ENCODE assay signal across 12 cellular contexts in genomic region chr2:28354920-28355520, GRCh38. TPM values are rescaled to one million over a fixed set of nuclear protein-coding genes. Genes with fewer than 3 reads are reported as not detected.
A peak's percentile ranks its signal among the peaks of the same experiment; 100 is the strongest.
DNase-seq lines count a peak whose midpoint lies in the region; ATAC-seq and TF ChIP-seq lines count a peak whose summit lies in the region.
"Had no signal": no experiment of that assay in that cellular context is flagged by ENCODE, and none has a peak within 500 bp of the region (broad histone marks: within the 10 kb centered on the region; RNA-seq: fewer than 3 reads in every experiment).

No MANE protein-coding gene starts in this region.

- H3K27me3 Mint-ChIP-seq in activated naive CD8-positive, alpha-beta T cell treated with anti-CD3 and anti-CD28 coated beads, Interleukin-2, amount 10 ng/mL, durations not matched to agents 7 days and 5 days: no peaks in the 10 kb centered on the region
- H3K27me3 Mint-ChIP-seq in activated naive CD8-positive, alpha-beta T cell treated with anti-CD3 and anti-CD28 coated beads for 36 hours: no peaks in the 10 kb centered on the region
- no peaks in the 10 kb centered on the region for H3K27me3 Mint-ChIP-seq in osteocyte (ENCODE audit: unreplicated experiment)

- no peak overlapping the region for H3K27ac Mint-ChIP-seq in activated naive CD8-positive, alpha-beta T cell treated with anti-CD3 and anti-CD28 coated beads, Interleukin-2, amount 10 ng/mL, durations not matched to agents 7 days and 5 days
- no peak overlapping the region for H3K27ac Mint-ChIP-seq in activated naive CD8-positive, alpha-beta T cell treated with anti-CD3 and anti-CD28 coated beads for 36 hours
- peak overlapping the region; percentile 41 for H3K27ac Mint-ChIP-seq in osteocyte (ENCODE audit: unreplicated experiment)
- H3K27ac Mint-ChIP-seq: GM23338 had no signal

- POLR2A ChIA-PET in activated naive CD8-positive, alpha-beta T cell treated with anti-CD3 and anti-CD28 coated beads, Interleukin-2, amount 10 ng/mL, durations not matched to agents 7 days and 5 days (lab: Charles Lee): interaction anchor here (2.6 kb wide), 1 partner anchor 36 kb away, joined by 13 read pairs; no protein-coding TSS in a partner anchor

- DNase-seq in activated naive CD8-positive, alpha-beta T cell treated with anti-CD3 and anti-CD28 coated beads, Interleukin-2, amount 10 ng/mL, durations not matched to agents 7 days and 5 days: peak; percentile 26
- no peak for DNase-seq in activated naive CD8-positive, alpha-beta T cell treated with anti-CD3 and anti-CD28 coated beads for 36 hours
- DNase-seq in colonic mucosa (no peak), osteocyte (ENCODE audit: extremely low spot score, unreplicated experiment) (no peak), upper lobe of right lung (peak; percentile 60), NCI-H2081 treated with DMSO at 0.1 percent for 48 hours (lab: John Stamatoyannopoulos, UW) (no peak)
- DNase-seq: islet precursor cell had no signal

- H3K27ac ChIP-seq in colonic mucosa: peak overlapping the region; percentile 54
- H3K27ac ChIP-seq in upper lobe of right lung: no peak overlapping the region

- intact Hi-C loops in colonic mucosa (cut with DNase I): no loop called here
- intact Hi-C loops in upper lobe of right lung (cut with DNase I): no loop called here

- H3K4me3 ChIP-seq in colonic mucosa (no peak overlapping the region), upper lobe of right lung (no peak overlapping the region)
- H3K4me3 ChIP-seq: dorsolateral prefrontal cortex, GM23338, Peyer's patch had no signal

- peaks cover 19% of the 10 kb centered on the region for H3K4me1 Mint-ChIP-seq in activated naive CD8-positive, alpha-beta T cell treated with anti-CD3 and anti-CD28 coated beads, Interleukin-2, amount 10 ng/mL, durations not matched to agents 7 days and 5 days
- H3K4me1 Mint-ChIP-seq in activated naive CD8-positive, alpha-beta T cell treated with anti-CD3 and anti-CD28 coated beads for 36 hours: peaks cover 33% of the 10 kb centered on the region
- peaks cover 46% of the 10 kb centered on the region for H3K4me1 Mint-ChIP-seq in osteocyte (ENCODE audit: unreplicated experiment)
- H3K4me1 Mint-ChIP-seq: GM23338 had no signal

- H3K36me3 ChIP-seq in colonic mucosa (no peaks in the 10 kb centered on the region), upper lobe of right lung (no peaks in the 10 kb centered on the region)
- H3K36me3 ChIP-seq: Peyer's patch had no signal

- TF ChIP-seq CTCF in colonic mucosa (IDR thresholded peaks at IDR 0.05) (no peak), osteocyte (IDR thresholded peaks at IDR 0.05) (no peak), upper lobe of right lung (IDR thresholded peaks at IDR 0.05) (no peak)

- H3K9me3 Mint-ChIP-seq in activated naive CD8-positive, alpha-beta T cell treated with anti-CD3 and anti-CD28 coated beads, Interleukin-2, amount 10 ng/mL, durations not matched to agents 7 days and 5 days: no peaks in the 10 kb centered on the region
- no peaks in the 10 kb centered on the region for H3K9me3 Mint-ChIP-seq in activated naive CD8-positive, alpha-beta T cell treated with anti-CD3 and anti-CD28 coated beads for 36 hours
- no peaks in the 10 kb centered on the region for H3K9me3 Mint-ChIP-seq in osteocyte (ENCODE audit: unreplicated experiment)
- H3K9me3 Mint-ChIP-seq: GM23338 had no signal

- no peaks in the 10 kb centered on the region for H3K36me3 Mint-ChIP-seq in activated naive CD8-positive, alpha-beta T cell treated with anti-CD3 and anti-CD28 coated beads, Interleukin-2, amount 10 ng/mL, durations not matched to agents 7 days and 5 days
- H3K36me3 Mint-ChIP-seq in activated naive CD8-positive, alpha-beta T cell treated with anti-CD3 and anti-CD28 coated beads for 36 hours: peaks cover 2% of the 10 kb centered on the region
- H3K36me3 Mint-ChIP-seq in osteocyte (ENCODE audit: unreplicated experiment): no peaks in the 10 kb centered on the region

- no peak for ATAC-seq in activated naive CD8-positive, alpha-beta T cell treated with anti-CD3 and anti-CD28 coated beads, Interleukin-2, amount 10 ng/mL, durations not matched to agents 7 days and 5 days (ENCODE audit: low read depth)
- ATAC-seq in upper lobe of right lung: no peak
- ATAC-seq in HG03045 (IDR thresholded peaks at IDR 0.05; ENCODE audit: unreplicated experiment): no peak
- no peak for ATAC-seq in HG03571 (IDR thresholded peaks at IDR 0.05; ENCODE audit: unreplicated experiment)
- ATAC-seq: GM23338 had no signal

- H3K4me1 ChIP-seq in colonic mucosa (peaks cover 22% of the 10 kb centered on the region), upper lobe of right lung (peaks cover 29% of the 10 kb centered on the region)

- H3K4me3 Mint-ChIP-seq in activated naive CD8-positive, alpha-beta T cell treated with anti-CD3 and anti-CD28 coated beads, Interleukin-2, amount 10 ng/mL, durations not matched to agents 7 days and 5 days: no peak overlapping the region
- no peak overlapping the region for H3K4me3 Mint-ChIP-seq in activated naive CD8-positive, alpha-beta T cell treated with anti-CD3 and anti-CD28 coated beads for 36 hours
- H3K4me3 Mint-ChIP-seq in osteocyte (ENCODE audit: unreplicated experiment): no peak overlapping the region
- H3K4me3 Mint-ChIP-seq: GM23338 had no signal

- no peak overlapping the region for H3K9ac ChIP-seq in colonic mucosa (ENCODE audit: low read depth in 2 of 2, low read length in 2 of 2)

- H3K9me3 ChIP-seq in colonic mucosa (no peaks in the 10 kb centered on the region), upper lobe of right lung (no peaks in the 10 kb centered on the region)
- H3K9me3 ChIP-seq: Peyer's patch had no signal

- H3K27me3 ChIP-seq in colonic mucosa: no peaks in the 10 kb centered on the region
- no peaks in the 10 kb centered on the region for H3K27me3 ChIP-seq in upper lobe of right lung
- H3K27me3 ChIP-seq: dorsolateral prefrontal cortex, Peyer's patch had no signal

RNA-seq across cellular contexts. Expression of gene FOSL2, which starts 37.6 kb away (rescaled TPM):
- total RNA-seq in activated naive CD8-positive, alpha-beta T cell treated with anti-CD3 and anti-CD28 coated beads, Interleukin-2, amount 10 ng/mL, durations not matched to agents 7 days and 5 days: 10 to 100 TPM; 24.9 to 30.1 TPM
- 10 to 100 TPM; 32.5 to 39.4 TPM for total RNA-seq in activated naive CD8-positive, alpha-beta T cell treated with anti-CD3 and anti-CD28 coated beads for 36 hours
- total RNA-seq in colonic mucosa: 100 to 1,000 TPM in 1 of 2 donors, 10 to 100 TPM in 1; 74.2 to 142 TPM
- total RNA-seq in osteocyte: 82.6 and 83.2 TPM in 2 replicates
- 123 TPM for total RNA-seq in upper lobe of right lung

Comparison
In these comparisons a context has a peak if more than half of its experiments do, and no peak if none do; other contexts are left out.
1. DNase-seq: peak in activated naive CD8-positive, alpha-beta T cell treated with anti-CD3 and anti-CD28 coated beads, Interleukin-2, amount 10 ng/mL, durations not matched to agents 7 days and 5 days (single experiment) and upper lobe of right lung (single experiment); none in activated naive CD8-positive, alpha-beta T cell treated with anti-CD3 and anti-CD28 coated beads for 36 hours (single experiment), colonic mucosa (single experiment), osteocyte (single experiment) and NCI-H2081 treated with DMSO at 0.1 percent for 48 hours (single experiment).